24 cellular contexts compared by ENCODE assay signal in the genomic region with DNA sequence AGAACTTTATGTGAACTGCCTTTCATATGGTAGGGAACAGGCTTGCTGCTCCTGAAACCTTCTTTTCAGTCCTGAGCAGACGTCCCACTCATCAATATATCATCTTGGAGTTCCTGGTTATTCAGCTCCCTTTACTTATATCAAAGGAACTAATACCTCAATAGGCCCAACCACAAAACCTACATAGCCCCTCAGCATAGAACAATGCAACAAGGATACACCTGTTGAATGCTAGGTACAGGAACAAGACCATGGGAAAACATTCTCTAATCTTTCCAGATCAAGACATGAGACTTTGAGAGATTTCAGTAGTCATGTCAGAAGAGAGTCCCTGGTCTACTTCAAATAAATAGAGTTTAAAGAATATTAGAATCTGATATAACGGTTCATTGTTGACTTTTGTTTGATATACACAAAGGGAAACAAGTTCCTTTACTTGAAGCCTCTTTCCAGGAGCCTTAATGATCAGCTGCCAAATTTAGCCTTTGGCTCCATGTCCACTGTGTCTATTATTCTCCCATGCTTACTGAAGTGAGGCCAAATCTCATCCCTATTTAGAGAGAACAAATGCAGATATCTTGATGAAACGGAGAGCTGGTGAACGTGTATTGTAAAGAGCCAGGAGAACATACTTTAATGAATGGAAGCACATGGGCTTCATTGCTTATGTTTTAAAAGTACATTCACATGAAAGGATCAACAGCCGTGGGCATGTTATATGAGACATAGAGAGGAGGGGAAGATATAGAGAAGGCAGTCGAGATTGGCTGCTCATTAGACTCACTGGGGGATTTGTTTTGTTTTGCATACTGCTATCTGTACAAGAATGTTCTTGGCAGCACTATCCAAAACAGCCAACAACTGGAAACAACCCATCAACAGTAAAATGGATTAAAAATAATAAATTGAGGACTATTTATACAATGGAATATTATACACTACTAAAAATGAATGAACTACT. TPM values are rescaled to one million over a fixed set of nuclear protein-coding genes. Genes with fewer than 3 reads are reported as not detected.
DNase-seq lines count a peak whose midpoint lies in the region; ATAC-seq and TF ChIP-seq lines count a peak whose summit lies in the region.
"Had no signal": no experiment of that assay in that cellular context is flagged by ENCODE, and none has a peak within 500 bp of the region (broad histone marks: within the 10 kb centered on the region; RNA-seq: fewer than 3 reads in every experiment).

No MANE protein-coding gene starts in this region.

- TF ChIP-seq CTCF in left ventricle myocardium inferior (IDR thresholded peaks at IDR 0.05; ENCODE audit: borderline replicate concordance): no peak
- TF ChIP-seq CTCF in psoas muscle (IDR thresholded peaks at IDR 0.05): no peak
- TF ChIP-seq CTCF in mammary epithelial cell (conservative IDR thresholded peaks at IDR 0.05 in 1 of 2, IDR thresholded peaks at IDR 0.05 in 1 of 2; ENCODE audit: extremely low read depth in 1 of 2, insufficient read depth in 1 of 2, low read depth in 1 of 2, low read length in 2 of 2): no peak

- H3K36me3 ChIP-seq in left ventricle myocardium inferior: peaks cover 11% of the 10 kb centered on the region
- peaks cover 0 to 42% of the 10 kb centered on the region in 2 donors for H3K36me3 ChIP-seq in psoas muscle (ENCODE audit: insufficient read depth in 1 of 2, low read depth in 1 of 2)
- H3K36me3 ChIP-seq in mammary epithelial cell (ENCODE audit: insufficient read depth, low read length): no peaks in the 10 kb centered on the region

- no peaks in the 10 kb centered on the region for H3K9me3 ChIP-seq in left ventricle myocardium inferior (replicated peaks)
- H3K9me3 ChIP-seq in psoas muscle: no peaks in the 10 kb centered on the region
- no peaks in the 10 kb centered on the region for H3K9me3 ChIP-seq in mammary epithelial cell (replicated peaks; ENCODE audit: insufficient read depth, low read length)
- H3K9me3 ChIP-seq: BLaER1, Caco-2 had no signal

- WGBS in psoas muscle, 3 donors: 17 to 27% (median 20%) methylated on average over 6 of the region's 6 CpGs
- 34% methylated on average over 6 of the region's 6 CpGs for WGBS in mammary epithelial cell (ENCODE audit: low coverage, missing lambda C conversion rate)

- H3K4me3 ChIP-seq in left ventricle myocardium inferior: no peak overlapping the region
- H3K4me3 ChIP-seq in psoas muscle: no peak overlapping the region
- H3K4me3 ChIP-seq in mammary epithelial cell (replicated peaks in 1 of 3; ENCODE audit: insufficient read depth in 1 of 3, low read depth in 2 of 3, low read length in 3 of 3): no peak overlapping the region
- H3K4me3 ChIP-seq: BLaER1 had no signal

- H3K4me2 ChIP-seq in mammary epithelial cell (ENCODE audit: insufficient read depth, low read depth, low read length): no peak overlapping the region
- H3K4me2 ChIP-seq: BLaER1 had no signal

- CTCF ChIA-PET in mammary epithelial cell (lab: Charles Lee; ENCODE audit: low non-redundant PET): no interaction called here

- H3K27me3 ChIP-seq in left ventricle myocardium inferior (ENCODE audit: low read depth) (no peaks in the 10 kb centered on the region), psoas muscle (ENCODE audit: insufficient read depth in 3 of 3, low read length in 2 of 3) (no peaks in the 10 kb centered on the region), mammary epithelial cell (ENCODE audit: insufficient read depth, low read length) (no peaks in the 10 kb centered on the region)
- H3K27me3 ChIP-seq: BLaER1 had no signal

- H3K4me1 ChIP-seq in left ventricle myocardium inferior (peaks cover 50% of the 10 kb centered on the region), psoas muscle (peaks cover 79% of the 10 kb centered on the region), mammary epithelial cell (ENCODE audit: insufficient read depth, low read length) (no peaks in the 10 kb centered on the region)
- H3K4me1 ChIP-seq: BLaER1, Caco-2 had no signal

- H3K9ac ChIP-seq in mammary epithelial cell (ENCODE audit: insufficient read depth, low read length): no peak overlapping the region
- H3K9ac ChIP-seq: BLaER1 had no signal

- H3K27ac ChIP-seq in left ventricle myocardium inferior (replicated peaks) (peak overlapping the region; percentile 61), psoas muscle (peak overlapping the region; percentile 37), mammary epithelial cell (ENCODE audit: insufficient read depth, low read depth, low read length) (no peak overlapping the region)
- H3K27ac ChIP-seq: 22Rv1, BLaER1 had no signal

- intact Hi-C loops in Right ventricle myocardium inferior (cut with DNase I): no loop called here
- intact Hi-C loops in cardiac septum (cut with DNase I): no loop called here
- intact Hi-C loops in left ventricle myocardium inferior (cut with micrococcal nuclease): no loop called here
- intact Hi-C loops in psoas muscle (cut with DNase I): loop anchor here in 1 of 2 donors (5.0 kb wide), 1 partner anchor 1852 kb away; no protein-coding TSS in a partner anchor
- intact Hi-C loops in mammary epithelial cell (cut with micrococcal nuclease): no loop called here

- DNase-seq in Right ventricle myocardium inferior (ENCODE audit: missing footprints): no peak
- DNase-seq in cardiac septum (ENCODE audit: low spot score): no peak
- no peak for DNase-seq in left ventricle myocardium inferior
- DNase-seq in psoas muscle: no peak
- DNase-seq in mammary epithelial cell: no peak
- no peak for DNase-seq in ureter (ENCODE audit: low spot score)
- DNase-seq: ACHN; Caco-2; CD4-positive, alpha-beta T cell; DMS 273 treated with DMSO at 0.1 percent for 48 hours; DMS79 treated with DMSO at 0.1 percent for 48 hours; H7; HFFc6; KG1; NCI-H1105 treated with DMSO at 0.1 percent for 48 hours; NCI-H2029 treated with DMSO at 0.1 percent for 48 hours; NCI-H226; NCI-H524; NCI-H774; NK-92 treated with Interleukin-12 subunit alpha and Interleukin-12 subunit beta, amount 100 ng/mL, for 24 hours had no signal

- H3K79me2 ChIP-seq in mammary epithelial cell (ENCODE audit: insufficient read depth, low read length): no peaks in the 10 kb centered on the region

- dilution Hi-C loops in mammary epithelial cell (cut with HindIII; ENCODE audit: low sequenced_read_pairs): loop anchor here (5.0 kb wide), 1 partner anchor 32 kb away; no protein-coding TSS in a partner anchor

- H2AFZ ChIP-seq in mammary epithelial cell (ENCODE audit: low read depth, low read length): no peak overlapping the region

- H4K20me1 ChIP-seq in mammary epithelial cell (ENCODE audit: insufficient read depth, low read length): no peaks in the 10 kb centered on the region
- H4K20me1 ChIP-seq: BLaER1 had no signal

- in situ Hi-C loops in mammary epithelial cell (cut with MboI; ENCODE audit: low sequenced_read_pairs in 2 of 2): no loop called here

- ATAC-seq in Right ventricle myocardium inferior (peak; percentile 71), psoas muscle (peak in 3 of 4 donors; percentile 42 to 64 (median 60)), GM21723 (IDR thresholded peaks at IDR 0.05; ENCODE audit: unreplicated experiment) (no peak), HG03460 (IDR thresholded peaks at IDR 0.05; ENCODE audit: unreplicated experiment) (no peak)

- no TSS peak for BruUV-seq in mammary epithelial cell (replicated peaks; lab: Mats Ljungman, UMichigan)

RNA-seq across cellular contexts. Expression of gene RHOBTB1, which starts 9.5 kb away (rescaled TPM):
- total RNA-seq in Right ventricle myocardium inferior (12.1 TPM), cardiac septum (16.3 TPM), left ventricle myocardium inferior (16.6 TPM), psoas muscle (10 to 100 TPM; 20.8 to 47.4 (median 30.7) TPM), mammary epithelial cell (1 to 10 TPM; 3.4 to 6.5 TPM), ureter (10.9 TPM)
- polyA plus RNA-seq in psoas muscle (10 to 100 TPM in 2 of 3 donors, 1 to 10 TPM in 1; 1.8 to 28.4 (median 13.6) TPM), mammary epithelial cell (2.4 TPM)
- 0.83 TPM for polyA minus RNA-seq in mammary epithelial cell
- total RNA-seq: CD4-positive, alpha-beta T cell had no signal

Comparison
In these comparisons a context has a peak if more than half of its experiments do, and no peak if none do; other contexts are left out.
1. ATAC-seq: peak in Right ventricle myocardium inferior (single experiment) and psoas muscle (3 of 4); none in GM21723 (single experiment) and HG03460 (single experiment).